In the genomic region with DNA sequence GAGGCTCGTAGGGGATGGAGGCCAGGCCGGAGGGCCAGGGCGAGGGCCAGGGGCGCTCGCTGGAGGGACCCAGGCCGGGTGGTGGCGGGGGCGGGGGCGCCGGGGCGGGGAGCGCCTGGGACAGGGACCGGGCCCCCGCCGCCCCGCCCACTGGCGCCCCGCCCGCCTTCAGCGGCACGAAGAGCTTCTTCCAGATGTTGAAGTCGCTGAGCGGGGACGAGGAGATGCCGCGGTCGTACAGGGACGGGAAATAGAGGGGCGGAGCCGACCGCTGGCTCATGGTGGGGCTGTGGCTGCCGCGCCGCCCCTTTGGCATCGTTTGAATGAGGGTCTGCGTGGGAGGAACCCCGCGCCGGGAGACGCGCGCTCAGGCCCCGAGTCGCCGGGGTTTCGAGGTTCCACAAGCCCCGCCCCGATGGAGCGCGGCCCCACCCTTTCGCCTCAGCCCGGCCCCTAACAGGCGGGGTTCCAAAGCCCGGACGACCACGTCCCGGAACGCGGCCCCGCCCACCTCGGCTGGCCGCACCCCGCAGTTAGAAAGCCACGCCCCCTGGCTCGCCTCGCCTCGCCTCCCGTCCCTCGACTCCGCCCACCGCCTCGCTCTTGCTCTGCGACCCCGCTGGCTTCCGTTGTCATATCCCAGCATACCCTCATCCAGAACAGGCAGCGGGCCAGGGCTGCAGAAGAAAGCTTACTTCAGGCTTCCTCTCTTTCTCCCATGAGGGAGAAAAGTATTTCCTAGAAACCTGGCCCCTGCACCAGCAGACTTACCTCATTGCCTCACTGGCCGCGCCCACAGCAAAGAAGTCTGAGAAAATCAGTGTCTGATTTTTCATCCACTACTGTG, we compare ENCODE assay signal across 8 cellular contexts. TPM values are rescaled to one million over a fixed set of nuclear protein-coding genes. Genes with fewer than 3 reads are reported as not detected.
A peak's percentile ranks its signal among the peaks of the same experiment; 100 is the strongest.
DNase-seq lines count a peak whose midpoint lies in the region; ATAC-seq and TF ChIP-seq lines count a peak whose summit lies in the region.

A gene with protein sequence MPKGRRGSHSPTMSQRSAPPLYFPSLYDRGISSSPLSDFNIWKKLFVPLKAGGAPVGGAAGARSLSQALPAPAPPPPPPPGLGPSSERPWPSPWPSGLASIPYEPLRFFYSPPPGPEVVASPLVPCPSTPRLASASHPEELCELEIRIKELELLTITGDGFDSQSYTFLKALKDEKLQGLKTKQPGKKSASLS (minus strand): TSS at position 402 of the 847 bp plus-strand sequence. CDS start 86 bp downstream, at position 316.

- 0 to 5% (median 1%) methylated on average over 20 to 78 of the region's 78 CpGs for WGBS in adrenal gland, 4 donors
- 1% methylated on average over 78 of the region's 78 CpGs for WGBS in heart right ventricle, 2 donors
- 0% methylated on average over 46 of the region's 78 CpGs; no CpG with 5 or more reads in 1 of the 2 donors for WGBS in transverse colon (ENCODE audit: low coverage in 1 of 2), 2 donors

- H3K4me1 ChIP-seq in adrenal gland (replicated peaks in 1 of 2) = peaks cover 15 to 30% of the 10 kb centered on the region in 2 donors
- H3K4me1 ChIP-seq in heart right ventricle = peaks cover 14 to 84% (median 71%) of the 10 kb centered on the region in 9 donors
- H3K4me1 ChIP-seq in transverse colon = peaks cover 14 to 47% (median 41%) of the 10 kb centered on the region in 4 donors

- peak in 1 of 2 donors; percentile 51 for TF ChIP-seq POLR2A in adrenal gland (IDR thresholded peaks at IDR 0.05)
- peak; percentile 65 for TF ChIP-seq POLR2A in transverse colon (IDR thresholded peaks at IDR 0.05)

- H3K36me3 ChIP-seq in adrenal gland (replicated peaks in 1 of 2) (no peaks in the 10 kb centered on the region), heart right ventricle (peaks cover 0 to 12% (median 0%) of the 10 kb centered on the region in 9 donors), transverse colon (no peaks in the 10 kb centered on the region)

- DNase-seq in GM13976 (ENCODE audit: low spot score) (peak; percentile 97), NCI-H1436 (lab: John Stamatoyannopoulos, UW) (peak; percentile 92), T follicular helper cell (ENCODE audit: low read depth) (peak; percentile 92), adrenal gland (peak; percentile 88 to 98 (median 96)), heart right ventricle (peak; percentile 97 to 98), pons (ENCODE audit: low spot score) (peak; percentile 85), transverse colon (peak; percentile 98)

- H3K27ac ChIP-seq in adrenal gland (peak within 1 kb of the TSS; percentile 43 to 81 (median 54)), heart right ventricle (peak within 1 kb of the TSS; percentile 80 to 92 (median 86)), transverse colon (peak within 1 kb of the TSS; percentile 81 to 87 (median 86))

- H3K4me3 ChIP-seq in adrenal gland = peak within 1 kb of the TSS in 2 of 4 donors; percentile 45 to 47
- peak within 1 kb of the TSS in 9 of 10 donors; percentile 34 to 68 (median 56) for H3K4me3 ChIP-seq in heart right ventricle
- peak within 1 kb of the TSS; percentile 33 to 72 (median 54) for H3K4me3 ChIP-seq in transverse colon

- H3K9me3 ChIP-seq in adrenal gland (replicated peaks in 1 of 3) = no peaks in the 10 kb centered on the region
- no peaks in the 10 kb centered on the region for H3K9me3 ChIP-seq in heart right ventricle
- no peaks in the 10 kb centered on the region for H3K9me3 ChIP-seq in transverse colon

- no peak for TF ChIP-seq EP300 in transverse colon (IDR thresholded peaks at IDR 0.05; ENCODE audit: low read depth)

- TF ChIP-seq CTCF in GM13976 (IDR thresholded peaks at IDR 0.05; ENCODE audit: borderline replicate concordance, control extremely low read depth, extremely low read depth, insufficient read depth, missing control alignments) = no peak
- no peak for TF ChIP-seq CTCF in adrenal gland (IDR thresholded peaks at IDR 0.05)
- TF ChIP-seq CTCF in heart right ventricle (IDR thresholded peaks at IDR 0.05) = no peak
- TF ChIP-seq CTCF in transverse colon (IDR thresholded peaks at IDR 0.05) = no peak

- ATAC-seq in HG02840 (IDR thresholded peaks at IDR 0.05; ENCODE audit: low FRiP score, unreplicated experiment) (peak; percentile 92), heart right ventricle (peak; percentile 83 to 92 (median 90))

- in situ Hi-C loops in GM13976 (cut with MboI; ENCODE audit: low sequenced_read_pairs, unreplicated experiment) (no loop called here), transverse colon (cut with MboI; ENCODE audit: low pct_ligation_motif_present in 1 of 4, low pct_unique_long_range_greater_than_20kb in 1 of 4, low sequenced_read_pairs in 3 of 4) (no loop called here)

- H3K27me3 ChIP-seq in adrenal gland = no peaks in the 10 kb centered on the region
- H3K27me3 ChIP-seq in heart right ventricle = no peaks in the 10 kb centered on the region
- no peaks in the 10 kb centered on the region for H3K27me3 ChIP-seq in transverse colon

- intact Hi-C loops in adrenal gland (cut with DNase I) (no loop called here), heart right ventricle (cut with DNase I) (loop anchor here in 4 of 10 donors (2.0 to 5.0 kb wide), 3 partner anchors 36 to 443 kb away; a partner anchor contains a TSS), transverse colon (cut with DNase I; ENCODE audit: low total_unique reads) (no loop called here)

RNA-seq across cellular contexts. Expression of the gene that starts here (rescaled TPM):
- total RNA-seq in adrenal gland = not detected
- polyA plus RNA-seq in adrenal gland = under 1 TPM in 1 of 3 donors, not detected in 2; 0.27 TPM
- total RNA-seq in heart right ventricle = 1 to 10 TPM in 1 of 10 donors, not detected in 9; 3.0 TPM
- polyA plus RNA-seq in heart right ventricle = under 1 TPM in 1 of 2 donors, not detected in 1; 0.17 TPM
- total RNA-seq in transverse colon = not detected

Comparison
In these comparisons a context has a peak if more than half of its experiments do, and no peak if none do; other contexts are left out.
1. Peak in DNase-seq and H3K27ac ChIP-seq in adrenal gland; RNA of the gene not detected or under 1 TPM.
2. Peak in DNase-seq, H3K4me3 ChIP-seq and H3K27ac ChIP-seq in transverse colon; RNA of the gene not detected or under 1 TPM.